Comparison of ENCODE assay signal across 8 cellular contexts in genomic region chr1:155324717-155325595, GRCh38. TPM values are rescaled to one million over a fixed set of nuclear protein-coding genes. Genes with fewer than 3 reads are reported as not detected.
DNase-seq lines count a peak whose midpoint lies in the region; ATAC-seq, FAIRE-seq and TF ChIP-seq lines count a peak whose summit lies in the region.

No MANE protein-coding gene starts in this region.

- H3K9me3 ChIP-seq in CD4-positive, alpha-beta T cell (ENCODE audit: control insufficient read depth, low read length): no peaks in the 10 kb centered on the region
- H3K9me3 ChIP-seq in adrenal gland (replicated peaks in 1 of 3): no peaks in the 10 kb centered on the region
- no peaks in the 10 kb centered on the region for H3K9me3 ChIP-seq in right cardiac atrium (ENCODE audit: control insufficient read depth, low read length)
- H3K9me3 ChIP-seq in psoas muscle: no peaks in the 10 kb centered on the region

- FAIRE-seq in H54 (lab: Jason Lieb, UNC): no peak

- H3K4me1 Mint-ChIP-seq in CD4-positive, alpha-beta T cell (ENCODE audit: low read depth): peaks cover 37% of the 10 kb centered on the region

- H3K4me3 ChIP-seq in adrenal gland (peak overlapping the region; percentile 20 to 80 (median 70)), right cardiac atrium (ENCODE audit: low read length) (peak overlapping the region; percentile 72), psoas muscle (peak overlapping the region; percentile 96)

- peak overlapping the region; percentile 93 for H3K27ac ChIP-seq in CD4-positive, alpha-beta T cell (ENCODE audit: low read depth, low read length)
- H3K27ac ChIP-seq in adrenal gland (peak overlapping the region in 4 of 5 donors; percentile 77 to 97 (median 95)), right cardiac atrium (ENCODE audit: low read length) (peak overlapping the region; percentile 9), psoas muscle (peak overlapping the region; percentile 82)

- no peak for ATAC-seq in CD4-positive, alpha-beta T cell (ENCODE audit: poor library complexity)
- peak in 1 of 2 donors; percentile 0 for ATAC-seq in right cardiac atrium
- peak; percentile 3 to 19 (median 9) for ATAC-seq in psoas muscle
- ATAC-seq in activated CD4-positive, CD25-positive, alpha-beta regulatory T cell treated with anti-CD3 and anti-CD28 coated beads, Interleukin-2, amount 50 U/mL, for 24 hours: no peak

- H3K27ac Mint-ChIP-seq in CD4-positive, alpha-beta T cell: peak overlapping the region; percentile 2

- intact Hi-C loops in CD4-positive, alpha-beta T cell (cut with DNase I, micrococcal nuclease): loop anchor here in 1 of 2 experiments (5.0 kb wide), 2 partner anchors 148 to 267 kb away; no protein-coding TSS in a partner anchor
- intact Hi-C loops in adrenal gland (cut with DNase I): loop anchor here (5.0 kb wide), 2 partner anchors 48 to 73 kb away; partner anchors contain the start of gene HCN3 (in 1 of the 2)
- intact Hi-C loops in right cardiac atrium (cut with DNase I): loop anchor here (5.0 to 10.0 kb wide), 4 partner anchors 48 to 180 kb away; partner anchors contain the start of genes HCN3 (in 4 of the 4) and ENTREP3 (in 1 of the 4)
- intact Hi-C loops in psoas muscle (cut with DNase I): loop anchor here (5.0 to 10.0 kb wide), 3 partner anchors 48 to 270 kb away; partner anchors contain the start of gene HCN3 (in 1 of the 2)

- DNase-seq in CD4-positive, alpha-beta T cell: peak in 2 of 10 experiments; percentile 10 to 22
- DNase-seq in H54 (ENCODE audit: insufficient read length, low spot score) (peak; percentile 68), NCI-H526 (lab: John Stamatoyannopoulos, UW) (peak; percentile 86 to 95), adrenal gland (peak; percentile 60 to 81 (median 68)), right cardiac atrium (peak; percentile 61 to 80 (median 79)), psoas muscle (peak; percentile 59 to 76), hippocampal formation (lab: John Stamatoyannopoulos, UW) (no peak)

- peak overlapping the region; percentile 92 for H3K4me3 Mint-ChIP-seq in CD4-positive, alpha-beta T cell

- no peak for TF ChIP-seq CTCF in CD4-positive, alpha-beta T cell (IDR thresholded peaks at IDR 0.05)
- TF ChIP-seq CTCF in adrenal gland (IDR thresholded peaks at IDR 0.05) (peak; percentile 16 to 54 (median 44)), psoas muscle (IDR thresholded peaks at IDR 0.05) (peak; percentile 13)

- H3K27me3 Mint-ChIP-seq in CD4-positive, alpha-beta T cell: no peaks in the 10 kb centered on the region

- 5 to 10% (median 7%) methylated on average over 32 to 59 of the region's 59 CpGs for WGBS in adrenal gland, 4 donors
- WGBS in right cardiac atrium: 12% methylated on average over 59 of the region's 59 CpGs
- WGBS in psoas muscle, 3 donors: 11 to 21% (median 14%) methylated on average over 53 to 59 of the region's 59 CpGs

- peaks cover 26 to 40% of the 10 kb centered on the region in 2 donors for H3K4me1 ChIP-seq in adrenal gland (replicated peaks in 1 of 2)
- peaks cover 4% of the 10 kb centered on the region for H3K4me1 ChIP-seq in right cardiac atrium (ENCODE audit: control insufficient read depth, insufficient read depth, low read length)
- peaks cover 24% of the 10 kb centered on the region for H3K4me1 ChIP-seq in psoas muscle

- no peaks in the 10 kb centered on the region for H3K27me3 ChIP-seq in CD4-positive, alpha-beta T cell (ENCODE audit: control insufficient read depth, insufficient read depth, low read length)
- H3K27me3 ChIP-seq in adrenal gland (no peaks in the 10 kb centered on the region), right cardiac atrium (ENCODE audit: control insufficient read depth, insufficient read depth) (no peaks in the 10 kb centered on the region), psoas muscle (ENCODE audit: insufficient read depth in 3 of 3, low read length in 2 of 3) (no peaks in the 10 kb centered on the region)

- CTCF ChIA-PET in CD4-positive, alpha-beta T cell (lab: Charles Lee): interaction anchor here (1.0 to 6.4 kb wide), 4 partner anchors 46 to 152 kb away, joined by 4 to 114 read pairs (median 9); partner anchors contain the start of genes KRTCAP2 and THBS3

- no peaks in the 10 kb centered on the region for H3K9me3 Mint-ChIP-seq in CD4-positive, alpha-beta T cell

- POLR2A ChIA-PET in CD4-positive, alpha-beta T cell (lab: Charles Lee): interaction anchor here (0.6 to 7.1 kb wide), 6 partner anchors 17 to 652 kb away, joined by 3 to 51 read pairs (median 7); partner anchors contain the start of genes CLK2 and FDPS

- H3K36me3 ChIP-seq in adrenal gland (replicated peaks in 1 of 2) (peaks cover 0 to 28% of the 10 kb centered on the region in 2 donors), psoas muscle (ENCODE audit: insufficient read depth in 1 of 2, low read depth in 1 of 2) (peaks cover 0 to 32% of the 10 kb centered on the region in 2 donors)

- peaks cover 7% of the 10 kb centered on the region for H3K36me3 Mint-ChIP-seq in CD4-positive, alpha-beta T cell (ENCODE audit: low read depth)

- TF ChIP-seq POLR2A in H54 (IDR thresholded peaks at IDR 0.05; ENCODE audit: low read depth, low read length) (0 out of 2 replicates have a peak, but pooled peaks have one; percentile 18), adrenal gland (IDR thresholded peaks at IDR 0.05) (no peak)

RNA-seq across cellular contexts. Expression of gene RUSC1, which starts 4.3 kb away (rescaled TPM):
- total RNA-seq in CD4-positive, alpha-beta T cell: 10 to 100 TPM; 10.7 to 11.8 TPM
- total RNA-seq in adrenal gland: 10 to 100 TPM; 10.8 to 64.9 (median 27.3) TPM
- polyA plus RNA-seq in adrenal gland: 100 to 1,000 TPM in 1 of 3 donors, 10 to 100 TPM in 2; 15.1 to 111 (median 53.7) TPM
- total RNA-seq in right cardiac atrium: 10 to 100 TPM; 20.8 to 29.7 (median 24.5) TPM
- polyA plus RNA-seq in right cardiac atrium: 23.2 TPM
- total RNA-seq in psoas muscle: 10 to 100 TPM in 1 of 4 donors, 1 to 10 TPM in 3; 6.5 to 14.2 (median 8.7) TPM
- 10 to 100 TPM; 10.3 to 21.6 (median 16.4) TPM for polyA plus RNA-seq in psoas muscle

RNA-seq across cellular contexts. Expression of gene FDPS, which starts 16.3 kb away (rescaled TPM):
- 10 to 100 TPM; 44.0 to 47.3 TPM for total RNA-seq in CD4-positive, alpha-beta T cell
- total RNA-seq in adrenal gland (1,000 to 10,000 TPM in 1 of 8 donors, 100 to 1,000 TPM in 7; 107 to 1,119 (median 172) TPM), right cardiac atrium (100 to 1,000 TPM in 2 of 4 donors, 10 to 100 TPM in 2; 78.9 to 113 (median 99.1) TPM), psoas muscle (10 to 100 TPM; 46.2 to 60.8 (median 48.8) TPM)
- polyA plus RNA-seq in adrenal gland (1,000 to 10,000 TPM in 1 of 3 donors, 100 to 1,000 TPM in 2; 167 to 2,274 (median 225) TPM), right cardiac atrium (103 TPM), psoas muscle (10 to 100 TPM; 53.7 to 85.2 (median 54.9) TPM)

RNA-seq across cellular contexts. Expression of gene PKLR, which starts 23.7 kb away (rescaled TPM):
- not detected for total RNA-seq in CD4-positive, alpha-beta T cell
- total RNA-seq in adrenal gland (under 1 TPM in 2 of 8 donors, not detected in 6; 0.18 to 0.34 TPM), right cardiac atrium (not detected), psoas muscle (not detected)
- polyA plus RNA-seq in adrenal gland (under 1 TPM in 2 of 3 donors, not detected in 1; 0.10 to 0.24 TPM), right cardiac atrium (not detected), psoas muscle (under 1 TPM in 1 of 3 donors, not detected in 2; 0.01 TPM)

RNA-seq across cellular contexts. Expression of gene HCN3, which starts 47.7 kb away (rescaled TPM):
- total RNA-seq in CD4-positive, alpha-beta T cell: 1 to 10 TPM; 1.3 to 1.8 TPM
- 1 to 10 TPM; 1.0 to 6.5 (median 3.7) TPM for total RNA-seq in adrenal gland
- 10 to 100 TPM in 1 of 3 donors, 1 to 10 TPM in 2; 3.1 to 14.5 (median 6.2) TPM for polyA plus RNA-seq in adrenal gland
- total RNA-seq in right cardiac atrium: 1 to 10 TPM in 2 of 4 donors, under 1 TPM in 2; 0.92 to 1.4 (median 1.1) TPM
- 0.77 TPM for polyA plus RNA-seq in right cardiac atrium
- under 1 TPM in 3 of 4 donors, not detected in 1; 0.27 to 0.82 (median 0.32) TPM for total RNA-seq in psoas muscle
- polyA plus RNA-seq in psoas muscle: under 1 TPM; 0.38 to 0.97 (median 0.52) TPM

RNA-seq across cellular contexts. Expression of gene CLK2, which starts 51.7 kb away (rescaled TPM):
- 10 to 100 TPM; 48.1 to 49.8 TPM for total RNA-seq in CD4-positive, alpha-beta T cell
- 10 to 100 TPM; 10.7 to 94.2 (median 54.9) TPM for total RNA-seq in adrenal gland
- polyA plus RNA-seq in adrenal gland: 100 to 1,000 TPM in 2 of 3 donors, 10 to 100 TPM in 1; 47.1 to 162 (median 122) TPM
- 10 to 100 TPM; 19.4 to 26.2 (median 22.5) TPM for total RNA-seq in right cardiac atrium
- 21.8 TPM for polyA plus RNA-seq in right cardiac atrium
- 10 to 100 TPM; 11.7 to 28.5 (median 22.7) TPM for total RNA-seq in psoas muscle
- polyA plus RNA-seq in psoas muscle: 10 to 100 TPM; 15.2 to 20.9 (median 15.3) TPM

Comparison
In these comparisons a context has a peak if more than half of its experiments do, and no peak if none do; other contexts are left out.
1. ATAC-seq: peak in psoas muscle (4 of 4); none in CD4-positive, alpha-beta T cell (single experiment) and activated CD4-positive, CD25-positive, alpha-beta regulatory T cell treated with anti-CD3 and anti-CD28 coated beads, Interleukin-2, amount 50 U/mL, for 24 hours (0 of 2).
2. DNase-seq: peak in H54 (single experiment), NCI-H526 (2 of 2), adrenal gland (7 of 7), right cardiac atrium (3 of 3) and psoas muscle (2 of 2); none in hippocampal formation (0 of 2).
3. H3K27ac ChIP-seq: peak in every context shown above with its lines; median percentile 95 in adrenal gland; 93 in CD4-positive, alpha-beta T cell; 82 in psoas muscle; 9 in right cardiac atrium.
4. Peak in every context shown above with its lines, with median percentiles within 50 percentile points of each other: H3K4me3 ChIP-seq.